23 cellular contexts compared by ENCODE assay signal in the genomic region with DNA sequence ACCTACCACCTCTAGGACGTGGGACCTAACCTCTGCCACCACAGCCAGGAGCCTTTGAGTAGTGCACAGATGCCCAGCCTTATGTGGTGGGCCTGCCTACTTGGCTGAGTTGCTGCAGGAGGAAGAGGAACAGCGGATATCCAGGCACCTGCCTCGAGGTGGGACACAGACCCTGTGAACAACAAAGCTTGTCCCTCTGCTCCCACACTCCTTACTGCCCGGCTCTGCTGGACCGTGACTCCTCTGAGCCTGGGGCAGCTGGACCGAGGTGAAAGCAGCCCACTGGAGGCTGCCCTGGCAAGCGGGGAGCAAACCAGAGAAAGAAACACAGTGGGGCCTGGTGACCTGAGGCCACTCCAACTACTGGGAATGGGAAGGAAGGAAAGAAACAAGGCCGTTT.
"Had no signal": no experiment of that assay in that cellular context is flagged by ENCODE, and none has a peak within 500 bp of the region (broad histone marks: within the 10 kb centered on the region; RNA-seq: fewer than 3 reads in every experiment).

No MANE protein-coding gene starts in this region.

- H3K9me3 Mint-ChIP-seq: activated naive CD4-positive, alpha-beta T cell treated with anti-CD3 and anti-CD28 coated beads, Interleukin-2, amount 50 U/mL, for 72 hours; activated T-cell treated with anti-CD3 and anti-CD28 coated beads, Interleukin-2, amount 50 U/mL, for 72 hours; central memory CD8-positive, alpha-beta T cell; dendritic cell treated with granulocyte-macrophage colony-stimulating factor and Interleukin-4, amounts not matched to agents 40 ng/mL and 50 ng/mL, for 4 days; endodermal cell; WTC11 had no signal

- H3K9me3 ChIP-seq: breast epithelium, heart left ventricle, left lung had no signal

- H3K4me3 Mint-ChIP-seq: activated T-cell treated with anti-CD3 and anti-CD28 coated beads, Interleukin-2, amount 50 U/mL, for 72 hours; central memory CD8-positive, alpha-beta T cell; dendritic cell treated with granulocyte-macrophage colony-stimulating factor and Interleukin-4, amounts not matched to agents 40 ng/mL and 50 ng/mL, for 4 days; endodermal cell; WTC11 had no signal

- ATAC-seq: activated naive CD4-positive, alpha-beta T cell treated with anti-CD3 and anti-CD28 coated beads, Interleukin-2, amount 50 U/mL, for 72 hours; activated T-cell treated with anti-CD3 and anti-CD28 coated beads, Interleukin-2, amount 50 U/mL, for 72 hours; esophagus mucosa; heart left ventricle; left lung; right cardiac atrium; stimulated activated naive CD8-positive, alpha-beta T cell treated with anti-CD3 and anti-CD28 coated beads, Interleukin-15, Interleukin-2, amounts not matched to agents 100 U/mL and 50 U/mL, for 24 hours; WTC11 had no signal

- H3K27me3 ChIP-seq: breast epithelium, heart left ventricle, left lung had no signal

- H3K36me3 Mint-ChIP-seq: activated naive CD4-positive, alpha-beta T cell treated with anti-CD3 and anti-CD28 coated beads, Interleukin-2, amount 50 U/mL, for 72 hours had no signal

- H3K4me3 ChIP-seq: breast epithelium, heart left ventricle, left lung, lung had no signal

- H3K36me3 ChIP-seq: breast epithelium, left lung had no signal

- DNase-seq: activated CD4-positive, alpha-beta T cell treated with anti-CD3 and anti-CD28 coated beads for 1 hour; activated naive CD4-positive, alpha-beta T cell; activated T-cell treated with anti-CD3 and anti-CD28 coated beads for 4 hours; activated T-cell treated with anti-CD3 and anti-CD28 coated beads, Interleukin-2, amount 50 U/mL, for 72 hours; endodermal cell; hypothalamus; kidney glomerular epithelial cell; left lung; occipital lobe; right cardiac atrium; stimulated activated CD4-positive, alpha-beta T cell treated with anti-CD3 and anti-CD28 coated beads, Interleukin-12 subunit alpha, Interleukin-12 subunit beta, amount 100 ng/mL, for 4 hours; stimulated activated CD4-positive, alpha-beta T cell treated with anti-CD3 and anti-CD28 coated beads, Interleukin-4, amount 100 ng/mL, for 1 hour; stimulated activated naive CD8-positive, alpha-beta T cell treated with anti-CD3 and anti-CD28 coated beads, Interleukin-15, Interleukin-2, amounts not matched to agents 100 U/mL and 50 U/mL, for 24 hours; substantia nigra; T-helper 2 cell had no signal

- H3K27ac Mint-ChIP-seq: activated naive CD4-positive, alpha-beta T cell treated with anti-CD3 and anti-CD28 coated beads, Interleukin-2, amount 50 U/mL, for 72 hours; activated T-cell treated with anti-CD3 and anti-CD28 coated beads, Interleukin-2, amount 50 U/mL, for 72 hours; dendritic cell treated with granulocyte-macrophage colony-stimulating factor and Interleukin-4, amounts not matched to agents 40 ng/mL and 50 ng/mL, for 4 days; endodermal cell; WTC11 had no signal

- H3K4me1 ChIP-seq: breast epithelium, left lung had no signal

- H3K27ac ChIP-seq: breast epithelium, heart left ventricle, left lung had no signal

- H3K4me1 Mint-ChIP-seq: central memory CD8-positive, alpha-beta T cell; endodermal cell had no signal
